ENCODE assay signal across 1 cellular context in genomic region chr2:120470041-120470716, GRCh38.
TF ChIP-seq lines count a peak whose summit lies in the region.

No MANE protein-coding gene starts in this region.

TF ChIP-seq in HepG2, 621 proteins besides CTCF, POLR2A, EP300 and RAD21 (continued from another document and continues in another):
- peak; percentile 65; the same call in 1 of the 2 replicates for TF ChIP-seq ZNF281 (CRISPR knock-in tag; IDR thresholded peaks at IDR 0.05; ENCODE audit: borderline replicate concordance)
- TF ChIP-seq SAFB2 (CRISPR knock-in tag; IDR thresholded peaks at IDR 0.05; ENCODE audit: borderline replicate concordance, low read depth) = no peak
- no peak for TF ChIP-seq PRDM4 (CRISPR knock-in tag; IDR thresholded peaks at IDR 0.05; ENCODE audit: borderline replicate concordance)
- no peak for TF ChIP-seq HCFC1 (IDR thresholded peaks at IDR 0.05; ENCODE audit: low read depth, low read length)
- TF ChIP-seq ZHX1 (CRISPR knock-in tag; IDR thresholded peaks at IDR 0.05; ENCODE audit: low read depth) = no peak
- peak; percentile 64; the same call in 1 of the 2 replicates for TF ChIP-seq BCL3 (CRISPR knock-in tag; IDR thresholded peaks at IDR 0.05)
- no peak for TF ChIP-seq TEAD2 (CRISPR knock-in tag; IDR thresholded peaks at IDR 0.05)
- no peak for TF ChIP-seq ZNF496 (CRISPR knock-in tag; IDR thresholded peaks at IDR 0.05; ENCODE audit: insufficient replicate concordance)
- peak; percentile 95 for TF ChIP-seq ZNF350 (CRISPR knock-in tag; IDR thresholded peaks at IDR 0.05; ENCODE audit: borderline replicate concordance, low read depth)
- no peak for TF ChIP-seq AKAP8 (CRISPR knock-in tag; IDR thresholded peaks at IDR 0.05)
- TF ChIP-seq NFIB (CRISPR knock-in tag; IDR thresholded peaks at IDR 0.05; ENCODE audit: borderline replicate concordance) = no peak
- no peak for TF ChIP-seq NFE2L2 (IDR thresholded peaks at IDR 0.05; ENCODE audit: low read length)
- peak; percentile 83; the same call in 1 of the 2 replicates for TF ChIP-seq ZNF788 (CRISPR knock-in tag; IDR thresholded peaks at IDR 0.05; ENCODE audit: borderline replicate concordance)
- TF ChIP-seq ZNF225 (CRISPR knock-in tag; IDR thresholded peaks at IDR 0.05) = no peak; the same call in 1 of the 2 replicates
- no peak; the same call in 1 of the 2 replicates for TF ChIP-seq ZNF124 (CRISPR knock-in tag; IDR thresholded peaks at IDR 0.05)
- 0 out of 2 replicates have a peak, but pooled peaks have one; percentile 80 for TF ChIP-seq ZNF337 (CRISPR knock-in tag; IDR thresholded peaks at IDR 0.05; ENCODE audit: borderline replicate concordance, low read depth)
- TF ChIP-seq ZNF883 (CRISPR knock-in tag; IDR thresholded peaks at IDR 0.05; ENCODE audit: not compliant biosample characterization) = no peak
- peak; percentile 86; the same call in 1 of the 2 replicates for TF ChIP-seq KLF6 (CRISPR knock-in tag; IDR thresholded peaks at IDR 0.05)
- TF ChIP-seq ZBTB7B (CRISPR knock-in tag; IDR thresholded peaks at IDR 0.05) = peak; percentile 61; the same call in 1 of the 2 replicates
- no peak for TF ChIP-seq TERF1 (CRISPR knock-in tag; IDR thresholded peaks at IDR 0.05)
- TF ChIP-seq ZBTB37 (CRISPR knock-in tag; IDR thresholded peaks at IDR 0.05) = 0 out of 2 replicates have a peak, but pooled peaks have one; percentile 48
- 0 out of 2 replicates have a peak, but pooled peaks have one; percentile 73 for TF ChIP-seq KMT2A (CRISPR knock-in tag; IDR thresholded peaks at IDR 0.05)
- TF ChIP-seq TGIF2 (CRISPR knock-in tag; IDR thresholded peaks at IDR 0.05) = peak; percentile 49; the same call in 1 of the 2 replicates
- TF ChIP-seq DMTF1 (CRISPR knock-in tag; IDR thresholded peaks at IDR 0.05) = no peak
- TF ChIP-seq ZFP37 (CRISPR knock-in tag; IDR thresholded peaks at IDR 0.05; ENCODE audit: borderline replicate concordance) = no peak
- no peak for TF ChIP-seq ZNF577 (CRISPR knock-in tag; IDR thresholded peaks at IDR 0.05; ENCODE audit: borderline replicate concordance, low read depth)
- peak; percentile 78; the same call in 1 of the 2 replicates for TF ChIP-seq SP140L (CRISPR knock-in tag; IDR thresholded peaks at IDR 0.05; ENCODE audit: borderline replicate concordance)
- peak; percentile 66; the same call in 1 of the 2 replicates for TF ChIP-seq ZKSCAN8 (CRISPR knock-in tag; IDR thresholded peaks at IDR 0.05; ENCODE audit: borderline replicate concordance)
- no peak for TF ChIP-seq ZBTB49 (CRISPR knock-in tag; IDR thresholded peaks at IDR 0.05; ENCODE audit: borderline replicate concordance)
- TF ChIP-seq POGK (CRISPR knock-in tag; conservative IDR thresholded peaks at IDR 0.05) = no peak
- no peak for TF ChIP-seq ZBTB14 (CRISPR knock-in tag; IDR thresholded peaks at IDR 0.05)
- 0 out of 2 replicates have a peak, but pooled peaks have one; percentile 45 for TF ChIP-seq ZSCAN20 (CRISPR knock-in tag; IDR thresholded peaks at IDR 0.05; ENCODE audit: borderline replicate concordance)
